ENCODE assay signal across 1 cellular context in genomic region chr17:49012893-49013255, GRCh38.
A peak's percentile ranks its signal among the peaks of the same experiment; 100 is the strongest.
TF ChIP-seq lines count a peak whose summit lies in the region.

No MANE protein-coding gene starts in this region.

TF ChIP-seq in HepG2, 621 proteins besides CTCF, POLR2A, EP300 and RAD21 (continued from another document and continues in another):
- TF ChIP-seq ZNF512B (CRISPR knock-in tag; IDR thresholded peaks at IDR 0.05; ENCODE audit: borderline replicate concordance) (no peak), GZF1 (CRISPR knock-in tag; IDR thresholded peaks at IDR 0.05) (no peak), ZNF740 (CRISPR knock-in tag; IDR thresholded peaks at IDR 0.05) (no peak), ZNF552 (CRISPR knock-in tag; IDR thresholded peaks at IDR 0.05; ENCODE audit: borderline replicate concordance) (no peak), FOXP1 (IDR thresholded peaks at IDR 0.05) (no peak), FOXP1 (CRISPR knock-in tag; IDR thresholded peaks at IDR 0.05) (no peak), ZFP91 (CRISPR knock-in tag; IDR thresholded peaks at IDR 0.05; ENCODE audit: borderline replicate concordance) (no peak), CENPX (CRISPR knock-in tag; IDR thresholded peaks at IDR 0.05) (no peak), ELK4 (CRISPR knock-in tag; IDR thresholded peaks at IDR 0.05; ENCODE audit: borderline replicate concordance) (no peak), ZNF75D (CRISPR knock-in tag; IDR thresholded peaks at IDR 0.05; ENCODE audit: borderline replicate concordance) (no peak), PAX8 (CRISPR knock-in tag; IDR thresholded peaks at IDR 0.05; ENCODE audit: borderline replicate concordance) (no peak), EZH2 (conservative IDR thresholded peaks at IDR 0.05; ENCODE audit: low read depth, low read length) (no peak), RXRA (CRISPR knock-in tag; IDR thresholded peaks at IDR 0.05) (peak; percentile 60; the same call in 1 of the 2 replicates), KMT2B (CRISPR knock-in tag; IDR thresholded peaks at IDR 0.05) (0 out of 2 replicates have a peak, but pooled peaks have one; percentile 40), NFE2L1 (CRISPR knock-in tag; IDR thresholded peaks at IDR 0.05; ENCODE audit: borderline replicate concordance) (no peak), ZNF772 (CRISPR knock-in tag; IDR thresholded peaks at IDR 0.05) (no peak), SIX1 (CRISPR knock-in tag; IDR thresholded peaks at IDR 0.05; ENCODE audit: borderline replicate concordance) (peak; percentile 26; the same call in 1 of the 2 replicates), ZNF430 (CRISPR knock-in tag; IDR thresholded peaks at IDR 0.05) (no peak), ZSCAN20 (CRISPR knock-in tag; IDR thresholded peaks at IDR 0.05; ENCODE audit: borderline replicate concordance) (no peak), ZNF160 (CRISPR knock-in tag; IDR thresholded peaks at IDR 0.05) (no peak), BORCS8-MEF2B (CRISPR knock-in tag; IDR thresholded peaks at IDR 0.05) (no peak), ZFAT (CRISPR knock-in tag; conservative IDR thresholded peaks at IDR 0.05) (no peak), CREBL2 (CRISPR knock-in tag; IDR thresholded peaks at IDR 0.05; ENCODE audit: borderline replicate concordance) (no peak), ZSCAN5A (CRISPR knock-in tag; IDR thresholded peaks at IDR 0.05; ENCODE audit: borderline replicate concordance) (no peak), ZNF280B (CRISPR knock-in tag; IDR thresholded peaks at IDR 0.05; ENCODE audit: borderline replicate concordance) (no peak), IKZF4 (CRISPR knock-in tag; IDR thresholded peaks at IDR 0.05; ENCODE audit: borderline replicate concordance, low read depth, not compliant biosample characterization) (no peak), TFE3 (CRISPR knock-in tag; IDR thresholded peaks at IDR 0.05) (no peak), ZNF256 (CRISPR knock-in tag; conservative IDR thresholded peaks at IDR 0.05) (no peak), SALL2 (CRISPR knock-in tag; IDR thresholded peaks at IDR 0.05) (no peak), ZNF891 (CRISPR knock-in tag; IDR thresholded peaks at IDR 0.05) (no peak), NR0B2 (CRISPR knock-in tag; IDR thresholded peaks at IDR 0.05) (no peak), ZNF230 (CRISPR knock-in tag; IDR thresholded peaks at IDR 0.05) (no peak), MAFG (CRISPR knock-in tag; IDR thresholded peaks at IDR 0.05) (no peak), FUBP1 (CRISPR knock-in tag; IDR thresholded peaks at IDR 0.05; ENCODE audit: borderline replicate concordance) (no peak), PREB (CRISPR knock-in tag; IDR thresholded peaks at IDR 0.05) (no peak), ZBTB4 (CRISPR knock-in tag; IDR thresholded peaks at IDR 0.05; ENCODE audit: borderline replicate concordance) (no peak)
